Comparison of ENCODE assay signal across 12 cellular contexts in the genomic region with DNA sequence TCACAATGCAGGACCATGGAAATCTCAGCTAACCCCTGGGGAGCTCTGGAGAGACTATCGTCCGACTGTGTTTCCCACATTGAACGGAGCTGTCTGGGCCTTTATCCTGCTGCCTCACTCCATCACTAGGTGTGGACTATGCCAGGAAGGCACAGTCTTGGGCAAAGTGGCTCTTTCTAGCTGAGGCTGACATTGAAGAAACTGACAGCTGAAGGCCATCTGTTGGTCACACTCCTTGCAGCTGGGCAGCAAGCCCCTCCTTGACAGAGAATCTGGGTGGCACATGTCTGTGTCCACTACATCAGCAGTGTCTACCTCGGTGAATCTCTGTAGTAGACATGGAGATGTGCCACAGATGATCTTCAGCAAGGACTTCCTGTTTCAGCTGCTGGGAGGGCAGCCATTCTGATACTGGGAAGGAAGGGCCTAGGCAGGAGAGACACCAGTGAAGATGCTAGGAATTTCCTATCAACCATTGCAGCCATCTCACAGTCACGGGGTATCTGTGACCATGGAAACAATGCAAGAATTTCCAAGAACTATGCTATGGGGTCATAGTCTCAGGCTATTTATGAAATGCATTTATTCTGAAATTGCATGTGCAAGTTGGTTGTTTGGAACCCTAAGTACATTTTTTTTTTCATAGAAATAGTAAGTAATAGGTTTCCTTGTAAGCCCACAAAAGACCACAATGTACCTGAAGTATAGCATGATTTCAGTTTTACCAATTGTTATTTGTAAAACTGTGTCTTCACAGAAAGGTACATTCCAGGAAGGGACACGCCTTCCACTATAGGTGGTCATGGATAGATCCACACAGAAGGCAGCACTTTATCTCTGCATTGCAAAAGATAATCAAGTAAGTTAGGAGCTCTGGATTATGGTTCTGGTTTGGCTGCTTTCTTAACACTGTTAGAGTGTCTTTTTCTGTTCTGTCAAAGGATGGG.
DNase-seq lines count a peak whose midpoint lies in the region; ATAC-seq and TF ChIP-seq lines count a peak whose summit lies in the region.
"Had no signal": no experiment of that assay in that cellular context is flagged by ENCODE, and none has a peak within 500 bp of the region (broad histone marks: within the 10 kb centered on the region; RNA-seq: fewer than 3 reads in every experiment).

No MANE protein-coding gene starts in this region.

- peaks cover 4% of the 10 kb centered on the region for H3K9me3 Mint-ChIP-seq in activated naive CD4-positive, alpha-beta T cell treated with anti-CD3 and anti-CD28 coated beads, Interleukin-2, amount 10 ng/mL, durations not matched to agents 7 days and 5 days
- H3K9me3 Mint-ChIP-seq in activated CD8-positive, alpha-beta T cell treated with anti-CD3 and anti-CD28 coated beads, Interleukin-2, amount 10 ng/mL, durations not matched to agents 7 days and 5 days (ENCODE audit: insufficient read depth) = peaks cover 4% of the 10 kb centered on the region

- H3K27ac Mint-ChIP-seq in activated naive CD4-positive, alpha-beta T cell treated with anti-CD3 and anti-CD28 coated beads, Interleukin-2, amount 10 ng/mL, durations not matched to agents 7 days and 5 days = peak overlapping the region; percentile 96
- H3K27ac Mint-ChIP-seq in activated CD8-positive, alpha-beta T cell treated with anti-CD3 and anti-CD28 coated beads, Interleukin-2, amount 10 ng/mL, durations not matched to agents 7 days and 5 days = peak overlapping the region; percentile 95

- CTCF ChIA-PET in activated naive CD4-positive, alpha-beta T cell treated with anti-CD3 and anti-CD28 coated beads, Interleukin-2, amount 10 ng/mL, durations not matched to agents 7 days and 5 days (lab: Charles Lee) = interaction anchor here (0.7 to 1.5 kb wide), 5 partner anchors 10 to 335 kb away, joined by 3 to 5 read pairs (median 3); no protein-coding TSS in a partner anchor
- CTCF ChIA-PET in activated CD8-positive, alpha-beta T cell treated with anti-CD3 and anti-CD28 coated beads, Interleukin-2, amount 10 ng/mL, durations not matched to agents 7 days and 5 days (lab: Charles Lee) = interaction anchor here (1.2 to 3.4 kb wide), 6 partner anchors 27 to 335 kb away, joined by 3 to 12 read pairs (median 6); no protein-coding TSS in a partner anchor

- peak; percentile 45 for ATAC-seq in activated CD8-positive, alpha-beta T cell treated with anti-CD3 and anti-CD28 coated beads, Interleukin-2, amount 10 ng/mL, durations not matched to agents 7 days and 5 days
- ATAC-seq in GM19351 (IDR thresholded peaks at IDR 0.05; ENCODE audit: unreplicated experiment) = no peak

- H3K36me3 Mint-ChIP-seq in activated naive CD4-positive, alpha-beta T cell treated with anti-CD3 and anti-CD28 coated beads, Interleukin-2, amount 10 ng/mL, durations not matched to agents 7 days and 5 days = peaks cover 17% of the 10 kb centered on the region
- H3K36me3 Mint-ChIP-seq in activated CD8-positive, alpha-beta T cell treated with anti-CD3 and anti-CD28 coated beads, Interleukin-2, amount 10 ng/mL, durations not matched to agents 7 days and 5 days (ENCODE audit: low read depth) = peaks cover 24% of the 10 kb centered on the region

- TF ChIP-seq CTCF in GM13977 (IDR thresholded peaks at IDR 0.05; ENCODE audit: extremely low read depth, insufficient read depth, missing control alignments) = no peak

- no peaks in the 10 kb centered on the region for H3K27me3 Mint-ChIP-seq in activated naive CD4-positive, alpha-beta T cell treated with anti-CD3 and anti-CD28 coated beads, Interleukin-2, amount 10 ng/mL, durations not matched to agents 7 days and 5 days
- no peaks in the 10 kb centered on the region for H3K27me3 Mint-ChIP-seq in activated CD8-positive, alpha-beta T cell treated with anti-CD3 and anti-CD28 coated beads, Interleukin-2, amount 10 ng/mL, durations not matched to agents 7 days and 5 days (ENCODE audit: low read depth)

- POLR2A ChIA-PET in activated CD8-positive, alpha-beta T cell treated with anti-CD3 and anti-CD28 coated beads, Interleukin-2, amount 10 ng/mL, durations not matched to agents 7 days and 5 days (lab: Charles Lee) = interaction anchor here (0.8 to 7.0 kb wide), 11 partner anchors 9 to 327 kb away, joined by 3 to 40 read pairs (median 5); partner anchors contain the start of genes DARS1 and MCM6

- in situ Hi-C loops in GM13977 (cut with MboI; ENCODE audit: low pct_unique_long_range_greater_than_20kb, low sequenced_read_pairs, unreplicated experiment) = no loop called here

- DNase-seq in activated naive CD4-positive, alpha-beta T cell treated with anti-CD3 and anti-CD28 coated beads, Interleukin-2, amount 10 ng/mL, durations not matched to agents 7 days and 5 days = peak; percentile 48
- no peak for DNase-seq in activated naive CD4-positive, alpha-beta T cell treated with anti-CD3 and anti-CD28 coated beads, Interleukin-2, amount 50 U/mL, for 16 hours
- peak; percentile 52 for DNase-seq in activated CD8-positive, alpha-beta T cell treated with anti-CD3 and anti-CD28 coated beads, Interleukin-2, amount 10 ng/mL, durations not matched to agents 7 days and 5 days
- DNase-seq in myocyte (ENCODE audit: low read depth) (peak; percentile 78), occipital lobe (lab: John Stamatoyannopoulos, UW) (no peak), SK-N-DZ (ENCODE audit: low spot score) (no peak), GM13977 (ENCODE audit: low spot score) (no peak)
- DNase-seq: aorta; COR-L47; NCI-H226; stimulated activated naive CD4-positive, alpha-beta T cell treated with Interleukin-2 at 50 U/mL for 16 hours had no signal

- peaks cover 87% of the 10 kb centered on the region for H3K4me1 Mint-ChIP-seq in activated naive CD4-positive, alpha-beta T cell treated with anti-CD3 and anti-CD28 coated beads, Interleukin-2, amount 10 ng/mL, durations not matched to agents 7 days and 5 days
- H3K4me1 Mint-ChIP-seq in activated CD8-positive, alpha-beta T cell treated with anti-CD3 and anti-CD28 coated beads, Interleukin-2, amount 10 ng/mL, durations not matched to agents 7 days and 5 days (ENCODE audit: low read depth) = peaks cover 92% of the 10 kb centered on the region

- peak overlapping the region; percentile 64 for H3K4me3 Mint-ChIP-seq in activated naive CD4-positive, alpha-beta T cell treated with anti-CD3 and anti-CD28 coated beads, Interleukin-2, amount 10 ng/mL, durations not matched to agents 7 days and 5 days
- H3K4me3 Mint-ChIP-seq in activated CD8-positive, alpha-beta T cell treated with anti-CD3 and anti-CD28 coated beads, Interleukin-2, amount 10 ng/mL, durations not matched to agents 7 days and 5 days = peak overlapping the region; percentile 66

Comparison
In these comparisons a context has a peak if more than half of its experiments do, and no peak if none do; other contexts are left out.
1. DNase-seq: peak in activated naive CD4-positive, alpha-beta T cell treated with anti-CD3 and anti-CD28 coated beads, Interleukin-2, amount 10 ng/mL, durations not matched to agents 7 days and 5 days (single experiment), activated CD8-positive, alpha-beta T cell treated with anti-CD3 and anti-CD28 coated beads, Interleukin-2, amount 10 ng/mL, durations not matched to agents 7 days and 5 days (single experiment) and myocyte (single experiment); none in activated naive CD4-positive, alpha-beta T cell treated with anti-CD3 and anti-CD28 coated beads, Interleukin-2, amount 50 U/mL, for 16 hours (single experiment), occipital lobe (single experiment), SK-N-DZ (single experiment) and GM13977 (single experiment).